In genomic region chr10:75654777-75655176, GRCh38 we compare ENCODE assay signal across 18 cellular contexts.
DNase-seq lines count a peak whose midpoint lies in the region; ATAC-seq, FAIRE-seq and TF ChIP-seq lines count a peak whose summit lies in the region.
"Had no signal": no experiment of that assay in that cellular context is flagged by ENCODE, and none has a peak within 500 bp of the region (broad histone marks: within the 10 kb centered on the region; RNA-seq: fewer than 3 reads in every experiment).

No MANE protein-coding gene starts in this region.

- ATAC-seq in K562, result no peak
- ATAC-seq in aorta (ENCODE audit: low FRiP score), result peak; percentile 2
- ATAC-seq in foreskin keratinocyte, result no peak
- no peak for ATAC-seq in stimulated activated memory B cell treated with anti-CD40 and anti-IgM and Interleukin-4, amounts not matched to agents 10 μg/mL and 1 μg/mL and 100 μg/mL, for 72 hours
- ATAC-seq: Panc1 had no signal

- H2AFZ ChIP-seq in K562 (ENCODE audit: low read depth, low read length), result no peak overlapping the region

- TF ChIP-seq POLR2A in K562 (conservative IDR thresholded peaks at IDR 0.05) (no peak), ovary (IDR thresholded peaks at IDR 0.05) (no peak)

- intact Hi-C loops in K562 (cut with micrococcal nuclease), result no loop called here
- intact Hi-C loops in ovary (cut with DNase I), result loop anchor here (10.0 kb wide), 2 partner anchors 250 to 590 kb away; partner anchors contain the start of gene ZNF503 (in 3 of the 4)
- intact Hi-C loops in aorta (cut with DNase I), result loop anchor here (5.0 kb wide), 2 partner anchors 107 to 252 kb away; partner anchors contain the start of gene ZNF503 (in 2 of the 2)

- CTCF ChIA-PET in K562 (lab: Yijun Ruan, JAX; ENCODE audit: low intra/inter-chr PET ratio), result no interaction called here

- TF ChIP-seq EP300 in K562 (IDR thresholded peaks at IDR 0.05; ENCODE audit: low read length), result no peak
- TF ChIP-seq EP300 in ovary (IDR thresholded peaks at IDR 0.05), result no peak

- in situ Hi-C loops in K562 (cut with MboI), result no loop called here
- in situ Hi-C loops in G401 (cut with HindIII; ENCODE audit: low sequenced_read_pairs), result no loop called here

- no peak for DNase-seq in K562 (ENCODE audit: extremely low read depth in 1 of 4, low spot score in 3 of 4)
- peak; percentile 29 for DNase-seq in fibroblast of pulmonary artery (ENCODE audit: low read depth)
- DNase-seq in ovary, result peak in 3 of 5 donors; percentile 37 to 45 (median 41)
- no peak for DNase-seq in aorta
- DNase-seq in foreskin keratinocyte, result no peak
- no peak for DNase-seq in G401 (ENCODE audit: low spot score)
- DNase-seq: COR-L47, Karpas-422, NCI-H1092, NCI-H2081 treated with DMSO at 0.1 percent for 48 hours, NCI-H510A treated with DMSO at 0.1 percent for 48 hours, NCI-H82, SHP77 treated with DMSO at 0.1 percent for 48 hours had no signal

- no peak for TF ChIP-seq CTCF in K562 (IDR thresholded peaks at IDR 0.05 in 2 of 3, conservative IDR thresholded peaks at IDR 0.05 in 1 of 3; ENCODE audit: insufficient read depth in 2 of 3, low read depth in 1 of 3, low read length in 3 of 3)
- TF ChIP-seq CTCF in fibroblast of pulmonary artery (IDR thresholded peaks at IDR 0.05; ENCODE audit: low read length, missing control alignments), result no peak
- no peak for TF ChIP-seq CTCF in ovary (IDR thresholded peaks at IDR 0.05)
- TF ChIP-seq CTCF in foreskin keratinocyte (conservative IDR thresholded peaks at IDR 0.05), result no peak

- BruUV-seq in K562 (replicated peaks; lab: Mats Ljungman, UMichigan), result no TSS peak

- H3K36me3 ChIP-seq in K562 (ENCODE audit: control insufficient read depth, insufficient read depth, low read length) (no peaks in the 10 kb centered on the region), ovary (no peaks in the 10 kb centered on the region), aorta (ENCODE audit: control insufficient read depth in 1 of 2, insufficient read depth in 2 of 2, low read length in 1 of 2) (no peaks in the 10 kb centered on the region)
- H3K36me3 ChIP-seq: HAP-1, MG63 had no signal

- no peak for FAIRE-seq in K562 (lab: Jason Lieb, UNC)
- FAIRE-seq: GM19239 had no signal

- no peak overlapping the region for H3K4me3 Mint-ChIP-seq in stimulated activated memory B cell treated with anti-CD40 and anti-IgM and Interleukin-4, amounts not matched to agents 10 μg/mL and 1 μg/mL and 100 μg/mL, for 72 hours

- no peaks in the 10 kb centered on the region for H3K9me3 Mint-ChIP-seq in stimulated activated memory B cell treated with anti-CD40 and anti-IgM and Interleukin-4, amounts not matched to agents 10 μg/mL and 1 μg/mL and 100 μg/mL, for 72 hours

- no peak overlapping the region for H3K9ac ChIP-seq in K562 (ENCODE audit: insufficient read depth in 1 of 2, low read depth in 2 of 2, low read length in 2 of 2)

- no peaks in the 10 kb centered on the region for H3K79me2 ChIP-seq in K562 (ENCODE audit: control insufficient read depth, insufficient read depth, low read length)

- H3K4me2 ChIP-seq in K562 (ENCODE audit: insufficient read depth, low read length), result no peak overlapping the region

- no peaks in the 10 kb centered on the region for H4K20me1 ChIP-seq in K562 (replicated peaks; ENCODE audit: control insufficient read depth, insufficient read depth, low read length)

- H3K27ac ChIP-seq in K562 (ENCODE audit: extremely low read depth, low read depth, low read length) (no peak overlapping the region), ovary (peak overlapping the region in 1 of 2 donors; percentile 68), aorta (ENCODE audit: low read depth in 1 of 2, low read length in 2 of 2) (peak overlapping the region in 1 of 2 donors; percentile 6), foreskin keratinocyte (no peak overlapping the region)

- H3K4me3 ChIP-seq in K562, result no peak overlapping the region
- H3K4me3 ChIP-seq in fibroblast of pulmonary artery (replicated peaks; ENCODE audit: low read depth, low read length), result no peak overlapping the region
- no peak overlapping the region for H3K4me3 ChIP-seq in ovary
- H3K4me3 ChIP-seq in aorta (ENCODE audit: low read length in 2 of 2), result no peak overlapping the region
- H3K4me3 ChIP-seq: HAP-1, MG63 had no signal

- no peaks in the 10 kb centered on the region for H3K4me1 Mint-ChIP-seq in stimulated activated memory B cell treated with anti-CD40 and anti-IgM and Interleukin-4, amounts not matched to agents 10 μg/mL and 1 μg/mL and 100 μg/mL, for 72 hours

- H3K27ac Mint-ChIP-seq in stimulated activated memory B cell treated with anti-CD40 and anti-IgM and Interleukin-4, amounts not matched to agents 10 μg/mL and 1 μg/mL and 100 μg/mL, for 72 hours, result no peak overlapping the region

- no peak for TF ChIP-seq RAD21 in K562 (CRISPR knock-in tag; conservative IDR thresholded peaks at IDR 0.05 in 1 of 2, IDR thresholded peaks at IDR 0.05 in 1 of 2)

- WGBS in K562 (ENCODE audit: insufficient coverage, low coverage, missing lambda C conversion rate), result under 1% methylated on average over 6 of the region's 6 CpGs
- WGBS in ovary, 3 donors, result 4 to 8% (median 7%) methylated on average over 6 of the region's 6 CpGs
- 2 to 8% methylated on average over 6 of the region's 6 CpGs for WGBS in aorta, 2 donors

- H3K4me1 ChIP-seq in K562 (replicated peaks in 1 of 2; ENCODE audit: control insufficient read depth in 2 of 2, insufficient read depth in 2 of 2, low read length in 2 of 2), result no peaks in the 10 kb centered on the region; a peak in 1 of 5 replicates
- peaks cover 12% of the 10 kb centered on the region for H3K4me1 ChIP-seq in ovary (ENCODE audit: insufficient read depth)
- peaks cover 0 to 7% of the 10 kb centered on the region in 2 donors for H3K4me1 ChIP-seq in aorta (ENCODE audit: control insufficient read depth in 1 of 2, insufficient read depth in 2 of 2, low read length in 2 of 2)
- no peaks in the 10 kb centered on the region for H3K4me1 ChIP-seq in foreskin keratinocyte
- H3K4me1 ChIP-seq: HAP-1 had no signal

- H3K9me3 ChIP-seq in K562 (replicated peaks; ENCODE audit: control insufficient read depth, insufficient read depth, low read depth, low read length) (no peaks in the 10 kb centered on the region), ovary (no peaks in the 10 kb centered on the region), aorta (ENCODE audit: control insufficient read depth, low read length) (no peaks in the 10 kb centered on the region)
- H3K9me3 ChIP-seq: HAP-1 had no signal

- H3K27me3 ChIP-seq in K562 (ENCODE audit: control insufficient read depth in 2 of 2, insufficient read depth in 2 of 2, low read length in 2 of 2), result peaks cover 2 to 5% of the 10 kb centered on the region in 2 experiments; a peak in 2 of 5 replicates
- H3K27me3 ChIP-seq in ovary, result no peaks in the 10 kb centered on the region
- no peaks in the 10 kb centered on the region for H3K27me3 ChIP-seq in aorta (ENCODE audit: control insufficient read depth in 1 of 2, insufficient read depth in 2 of 2, low read length in 1 of 2)
- peaks cover 8% of the 10 kb centered on the region for H3K27me3 ChIP-seq in foreskin keratinocyte
- H3K27me3 ChIP-seq: MG63 had no signal

- H3K9me1 ChIP-seq in K562 (ENCODE audit: control insufficient read depth, insufficient read depth, low read length), result no peaks in the 10 kb centered on the region

- POLR2A ChIA-PET in K562 (lab: Yijun Ruan, JAX), result no interaction called here

- no peaks in the 10 kb centered on the region for H3K36me3 Mint-ChIP-seq in stimulated activated memory B cell treated with anti-CD40 and anti-IgM and Interleukin-4, amounts not matched to agents 10 μg/mL and 1 μg/mL and 100 μg/mL, for 72 hours

- peaks cover 6% of the 10 kb centered on the region for H3K27me3 Mint-ChIP-seq in stimulated activated memory B cell treated with anti-CD40 and anti-IgM and Interleukin-4, amounts not matched to agents 10 μg/mL and 1 μg/mL and 100 μg/mL, for 72 hours

TF ChIP-seq in K562, 482 proteins besides CTCF, POLR2A, EP300 and RAD21:
- TF ChIP-seq TFE3 (CRISPR knock-in tag; IDR thresholded peaks at IDR 0.05) (peak; percentile 46), NFIC (IDR thresholded peaks at IDR 0.05) (no peak)

Comparison
In these comparisons a context has a peak if more than half of its experiments do, and no peak if none do; other contexts are left out.
1. DNase-seq: peak in fibroblast of pulmonary artery (single experiment) and ovary (3 of 5); none in K562 (0 of 4), aorta (0 of 2), foreskin keratinocyte (0 of 2) and G401 (single experiment).